Comparison of ENCODE assay signal across 8 cellular contexts in the genomic region with DNA sequence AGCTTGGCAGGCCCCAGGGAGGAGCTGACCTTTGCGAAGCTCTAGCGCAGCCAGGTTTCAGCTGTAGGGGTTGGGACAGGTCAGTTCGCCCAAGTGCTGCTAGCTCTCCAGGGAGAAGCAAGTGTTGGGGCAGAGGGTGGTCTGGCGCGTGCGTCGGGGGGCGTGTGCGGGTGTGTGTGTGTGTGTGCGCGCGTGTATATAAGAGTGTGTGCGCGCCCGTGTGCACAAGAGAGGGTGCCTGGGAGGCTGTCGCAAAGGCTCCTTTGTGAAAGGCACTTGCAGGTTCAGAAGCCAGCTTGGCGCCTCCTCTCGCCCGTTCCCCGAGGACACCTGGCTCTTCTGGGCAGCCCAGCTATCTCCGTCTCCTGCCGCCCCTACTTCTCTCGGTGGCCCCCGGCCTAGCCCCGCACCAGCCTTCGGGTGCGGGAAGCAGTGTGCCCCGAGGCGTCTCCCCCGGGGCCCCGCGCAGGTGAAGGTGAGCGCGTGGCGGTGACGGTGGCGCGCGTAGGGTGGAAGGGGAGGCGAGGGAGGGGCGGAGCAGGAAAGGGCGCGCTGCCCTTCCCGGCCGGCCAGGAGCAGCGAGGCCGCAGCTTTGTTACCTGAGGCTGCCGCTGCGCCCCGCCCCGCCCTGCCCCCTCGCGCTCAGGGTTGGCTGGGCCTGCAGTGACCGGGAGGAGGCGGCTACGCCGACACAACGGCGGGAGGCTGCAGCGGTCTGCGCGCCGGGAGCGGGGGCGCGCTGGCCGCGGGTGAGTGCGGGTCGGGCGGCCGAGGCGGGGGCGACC. TPM values are rescaled to one million over a fixed set of nuclear protein-coding genes. Genes with fewer than 3 reads are reported as not detected.
DNase-seq lines count a peak whose midpoint lies in the region; ATAC-seq and TF ChIP-seq lines count a peak whose summit lies in the region.

A gene with protein sequence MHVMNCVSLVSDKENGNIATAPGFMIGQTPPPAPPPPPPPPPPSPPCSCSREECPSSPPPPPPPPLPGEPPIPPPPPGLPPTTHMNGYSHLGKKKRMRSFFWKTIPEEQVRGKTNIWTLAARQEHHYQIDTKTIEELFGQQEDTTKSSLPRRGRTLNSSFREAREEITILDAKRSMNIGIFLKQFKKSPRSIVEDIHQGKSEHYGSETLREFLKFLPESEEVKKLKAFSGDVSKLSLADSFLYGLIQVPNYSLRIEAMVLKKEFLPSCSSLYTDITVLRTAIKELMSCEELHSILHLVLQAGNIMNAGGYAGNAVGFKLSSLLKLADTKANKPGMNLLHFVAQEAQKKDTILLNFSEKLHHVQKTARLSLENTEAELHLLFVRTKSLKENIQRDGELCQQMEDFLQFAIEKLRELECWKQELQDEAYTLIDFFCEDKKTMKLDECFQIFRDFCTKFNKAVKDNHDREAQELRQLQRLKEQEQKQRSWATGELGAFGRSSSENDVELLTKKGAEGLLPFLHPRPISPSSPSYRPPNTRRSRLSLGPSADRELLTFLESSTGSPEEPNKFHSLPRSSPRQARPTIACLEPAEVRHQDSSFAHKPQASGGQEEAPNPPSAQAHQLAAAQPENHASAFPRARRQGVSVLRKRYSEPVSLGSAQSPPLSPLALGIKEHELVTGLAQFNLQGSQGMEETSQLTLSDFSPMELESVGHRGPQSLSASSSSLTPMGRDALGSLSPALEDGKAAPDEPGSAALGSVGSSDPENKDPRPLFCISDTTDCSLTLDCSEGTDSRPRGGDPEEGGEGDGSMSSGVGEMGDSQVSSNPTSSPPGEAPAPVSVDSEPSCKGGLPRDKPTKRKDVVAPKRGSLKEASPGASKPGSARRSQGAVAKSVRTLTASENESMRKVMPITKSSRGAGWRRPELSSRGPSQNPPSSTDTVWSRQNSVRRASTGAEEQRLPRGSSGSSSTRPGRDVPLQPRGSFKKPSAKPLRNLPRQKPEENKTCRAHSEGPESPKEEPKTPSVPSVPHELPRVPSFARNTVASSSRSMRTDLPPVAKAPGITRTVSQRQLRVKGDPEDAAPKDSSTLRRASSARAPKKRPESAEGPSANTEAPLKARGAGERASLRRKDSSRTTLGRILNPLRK (plus strand): TSS at position 663 of the 785 bp plus-strand sequence. CDS start 6,735 bp downstream, outside the sequence.

- H3K79me2 ChIP-seq in DND-41 (ENCODE audit: insufficient read depth, low read length) (no peaks in the 10 kb centered on the region), PC-9 (ENCODE audit: low read depth) (0 out of 2 replicates have a peak, but pooled peaks cover 3% of the 10 kb centered on the region)

- DNase-seq in DND-41, result no peak
- DNase-seq in PC-9, result peak; percentile 56 to 89
- peak in 2 of 10 donors; percentile 32 to 43 for DNase-seq in dorsolateral prefrontal cortex
- DNase-seq in memory B cell (ENCODE audit: low spot score in 2 of 2), result peak; percentile 12 to 25
- peak; percentile 89 for DNase-seq in transverse colon
- no peak for DNase-seq in inferior parietal cortex (ENCODE audit: extremely low spot score)

- H3K9ac ChIP-seq in DND-41 (ENCODE audit: low read depth, low read length), result peak within 1 kb of the TSS; percentile 30; the same call in 1 of the 2 replicates

- peak; percentile 91 for TF ChIP-seq POLR2A in transverse colon (IDR thresholded peaks at IDR 0.05)

- in situ Hi-C loops in transverse colon (cut with MboI; ENCODE audit: low pct_ligation_motif_present in 1 of 4, low pct_unique_long_range_greater_than_20kb in 1 of 4, low sequenced_read_pairs in 3 of 4), result no loop called here

- no TSS peak for BruUV-seq in PC-9 (replicated peaks; lab: Mats Ljungman, UMichigan)

- H3K4me3 ChIP-seq in DND-41 (ENCODE audit: low read depth in 1 of 2, low read length in 2 of 2) (peak within 1 kb of the TSS; percentile 19 to 55; a peak in 3 of 4 replicates), PC-9 (peak within 1 kb of the TSS; percentile 80), dorsolateral prefrontal cortex (peak within 1 kb of the TSS; percentile 44 to 85 (median 71)), transverse colon (peak within 1 kb of the TSS; percentile 64 to 83 (median 76))

- POLR2A ChIA-PET in PC-9 (lab: Charles Lee; ENCODE audit: unreplicated experiment), result interaction anchor here (0.6 to 1.3 kb wide), 7 partner anchors 35 to 437 kb away, joined by 4 to 13 read pairs (median 6); no protein-coding TSS in a partner anchor

- H3K27me3 Mint-ChIP-seq in memory B cell, result peaks cover 21% of the 10 kb centered on the region

- H3K36me3 Mint-ChIP-seq in memory B cell, result no peaks in the 10 kb centered on the region

- H3K36me3 ChIP-seq in DND-41 (ENCODE audit: insufficient read depth, low read length) (no peaks in the 10 kb centered on the region), PC-9 (ENCODE audit: low read depth) (no peaks in the 10 kb centered on the region), transverse colon (no peaks in the 10 kb centered on the region)

- H2AFZ ChIP-seq in DND-41 (ENCODE audit: low read depth, low read length), result no peak within 1 kb of the TSS
- H2AFZ ChIP-seq in PC-9, result peak within 1 kb of the TSS; percentile 87

- H3K9me2 ChIP-seq in PC-9 (ENCODE audit: insufficient read depth), result no peaks in the 10 kb centered on the region

- H3K4me1 Mint-ChIP-seq in memory B cell, result peaks cover 18% of the 10 kb centered on the region

- H3F3A ChIP-seq in PC-9 (ENCODE audit: insufficient read depth, low read depth), result peaks cover 11% of the 10 kb centered on the region; the same call in 1 of the 2 replicates

- H4K20me1 ChIP-seq in DND-41 (ENCODE audit: insufficient read depth, low read length), result 0 out of 2 replicates have a peak, but pooled peaks cover 3% of the 10 kb centered on the region
- H4K20me1 ChIP-seq in PC-9 (ENCODE audit: insufficient read depth), result no peaks in the 10 kb centered on the region

- H3K27ac ChIP-seq in DND-41 (ENCODE audit: low read length), result no peak within 1 kb of the TSS
- H3K27ac ChIP-seq in PC-9, result peak within 1 kb of the TSS; percentile 73
- H3K27ac ChIP-seq in dorsolateral prefrontal cortex, result peak within 1 kb of the TSS in 3 of 59 donors; percentile 10 to 18 (median 12)
- H3K27ac ChIP-seq in transverse colon, result peak within 1 kb of the TSS; percentile 88 to 93 (median 90)

- TF ChIP-seq CTCF in DND-41 (IDR thresholded peaks at IDR 0.05; ENCODE audit: borderline replicate concordance, extremely low read depth, low read length, poor library complexity, severe bottlenecking) (no peak), PC-9 (conservative IDR thresholded peaks at IDR 0.05) (no peak), dorsolateral prefrontal cortex (IDR thresholded peaks at IDR 0.05 in 54 of 56, conservative IDR thresholded peaks at IDR 0.05 in 2 of 56; ENCODE audit: low read depth in 1 of 56, partially characterized antibody in 56 of 56) (no peak), transverse colon (IDR thresholded peaks at IDR 0.05) (peak in 1 of 5 experiments; percentile 10)

- H3K27me3 ChIP-seq in DND-41 (ENCODE audit: insufficient read depth, low read length, poor library complexity) (peaks cover 55% of the 10 kb centered on the region), PC-9 (ENCODE audit: insufficient read depth, low read depth) (no peaks in the 10 kb centered on the region), dorsolateral prefrontal cortex (peaks cover 0 to 14% (median 0%) of the 10 kb centered on the region in 45 donors), transverse colon (peaks cover 45% of the 10 kb centered on the region)

- H3K4me3 Mint-ChIP-seq in memory B cell, result peak within 1 kb of the TSS; percentile 85

- H3K9me3 Mint-ChIP-seq in memory B cell, result no peaks in the 10 kb centered on the region

- H3K4me2 ChIP-seq in DND-41 (ENCODE audit: insufficient read depth, low read length) (peak within 1 kb of the TSS; percentile 91), PC-9 (peak within 1 kb of the TSS; percentile 98)

- ATAC-seq in DND-41 (ENCODE audit: insufficient read depth, low read depth) (no peak), HG02885 (IDR thresholded peaks at IDR 0.05; ENCODE audit: poor library complexity, unreplicated experiment) (peak; percentile 40), memory B cell (ENCODE audit: low read depth) (peak; percentile 33), HG03469 (IDR thresholded peaks at IDR 0.05; ENCODE audit: unreplicated experiment) (no peak)

- CTCF ChIA-PET in PC-9 (lab: Charles Lee), result interaction anchor here (0.7 to 1.2 kb wide), 5 partner anchors 28 to 85 kb away, joined by 3 to 6 read pairs (median 3); no protein-coding TSS in a partner anchor

- H3K9me3 ChIP-seq in DND-41 (ENCODE audit: insufficient read depth, low read length, severe bottlenecking) (no peaks in the 10 kb centered on the region), PC-9 (ENCODE audit: insufficient read depth, low read depth) (no peaks in the 10 kb centered on the region), transverse colon (no peaks in the 10 kb centered on the region)

- WGBS in transverse colon (ENCODE audit: low coverage in 1 of 2), 2 donors, result 3 to 34% methylated on average over 3 to 59 of the region's 74 CpGs

- TF ChIP-seq EP300 in transverse colon (IDR thresholded peaks at IDR 0.05; ENCODE audit: low read depth), result no peak

- peaks cover 20% of the 10 kb centered on the region for H3K4me1 ChIP-seq in DND-41 (ENCODE audit: insufficient read depth, low read length)
- H3K4me1 ChIP-seq in PC-9 (replicated peaks; ENCODE audit: insufficient read depth), result peaks cover 9% of the 10 kb centered on the region; the same call in 1 of the 2 replicates
- peaks cover 0 to 39% (median 17%) of the 10 kb centered on the region in 4 donors for H3K4me1 ChIP-seq in transverse colon

- intact Hi-C loops in PC-9 (cut with micrococcal nuclease; ENCODE audit: unreplicated experiment), result loop anchor here (1.0 to 5.0 kb wide), 6 partner anchors 34 to 192 kb away; no protein-coding TSS in a partner anchor
- intact Hi-C loops in dorsolateral prefrontal cortex (cut with DNase I), result loop anchor here in 1 of 2 donors (5.0 kb wide), 1 partner anchor 34 kb away; no protein-coding TSS in a partner anchor
- intact Hi-C loops in transverse colon (cut with DNase I; ENCODE audit: low total_unique reads), result no loop called here

- no peak within 1 kb of the TSS for H3K27ac Mint-ChIP-seq in memory B cell

RNA-seq across cellular contexts. Expression of the gene that starts here (rescaled TPM):
- 16.8 and 17.4 TPM in 2 replicates for total RNA-seq in PC-9 (2021)
- total RNA-seq in dorsolateral prefrontal cortex, result 1 to 10 TPM; 1.1 to 5.9 (median 2.2) TPM
- 10 to 100 TPM in 3 of 4 donors, 1 to 10 TPM in 1; 4.6 to 40.4 (median 15.5) TPM for total RNA-seq in transverse colon

Comparison
In these comparisons a context has a peak if more than half of its experiments do, and no peak if none do; other contexts are left out.
1. ATAC-seq: peak in HG02885 (single experiment) and memory B cell (single experiment); none in DND-41 (single experiment) and HG03469 (single experiment).
2. DNase-seq: peak in PC-9 (2 of 2), memory B cell (2 of 2) and transverse colon (single experiment); none in DND-41 (single experiment) and inferior parietal cortex (single experiment).
3. Peak in every context shown above with its lines, with median percentiles within 50 percentile points of each other: H3K4me3 ChIP-seq.